In genomic region chr11:74018331-74019005, GRCh38 we compare ENCODE assay signal across 9 cellular contexts. TPM values are rescaled to one million over a fixed set of nuclear protein-coding genes. Genes with fewer than 3 reads are reported as not detected.
DNase-seq lines count a peak whose midpoint lies in the region; ATAC-seq and TF ChIP-seq lines count a peak whose summit lies in the region.
"Had no signal": no experiment of that assay in that cellular context is flagged by ENCODE, and none has a peak within 500 bp of the region (broad histone marks: within the 10 kb centered on the region; RNA-seq: fewer than 3 reads in every experiment).

No MANE protein-coding gene starts in this region.

- H3K27me3 ChIP-seq in upper lobe of right lung, result no peaks in the 10 kb centered on the region

- H3K4me3 Mint-ChIP-seq in activated CD4-positive, alpha-beta T cell treated with anti-CD3 and anti-CD28 coated beads, Interleukin-2, amount 10 ng/mL, durations not matched to agents 24 days and 14 days, result peak overlapping the region; percentile 21
- H3K4me3 Mint-ChIP-seq in activated CD4-positive, alpha-beta T cell treated with anti-CD3 and anti-CD28 coated beads, Interleukin-2, amount 10 ng/mL, durations not matched to agents 7 days and 5 days, result no peak overlapping the region
- H3K4me3 Mint-ChIP-seq in chondrocyte (ENCODE audit: unreplicated experiment) (no peak overlapping the region), memory B cell (no peak overlapping the region)

- intact Hi-C loops in activated CD4-positive, alpha-beta T cell treated with anti-CD3 and anti-CD28 coated beads, Interleukin-2, amount 10 ng/mL, durations not matched to agents 24 days and 14 days (cut with micrococcal nuclease), result loop anchor here (1.0 kb wide), 1 partner anchor 7 kb away; no protein-coding TSS in a partner anchor
- intact Hi-C loops in upper lobe of right lung (cut with DNase I), result no loop called here

- CTCF ChIA-PET in activated CD4-positive, alpha-beta T cell treated with anti-CD3 and anti-CD28 coated beads, Interleukin-2, amount 10 ng/mL, durations not matched to agents 7 days and 5 days (lab: Charles Lee), result interaction anchor here (1.0 to 2.1 kb wide), 8 partner anchors 9 to 38 kb away, joined by 3 to 5 read pairs (median 3); partner anchors contain the start of genes UCP2 and UCP3

- ATAC-seq in memory B cell (ENCODE audit: low read depth), result no peak
- ATAC-seq in upper lobe of right lung, result peak; percentile 93
- no peak for ATAC-seq in GM21619 (IDR thresholded peaks at IDR 0.05; ENCODE audit: unreplicated experiment)
- ATAC-seq in HG03565 (IDR thresholded peaks at IDR 0.05; ENCODE audit: unreplicated experiment), result no peak

- peaks cover 42% of the 10 kb centered on the region for H3K4me1 Mint-ChIP-seq in activated CD4-positive, alpha-beta T cell treated with anti-CD3 and anti-CD28 coated beads, Interleukin-2, amount 10 ng/mL, durations not matched to agents 24 days and 14 days
- peaks cover 32% of the 10 kb centered on the region for H3K4me1 Mint-ChIP-seq in activated CD4-positive, alpha-beta T cell treated with anti-CD3 and anti-CD28 coated beads, Interleukin-2, amount 10 ng/mL, durations not matched to agents 7 days and 5 days
- H3K4me1 Mint-ChIP-seq in chondrocyte (ENCODE audit: low read depth), result peaks cover 18% of the 10 kb centered on the region
- H3K4me1 Mint-ChIP-seq in memory B cell, result peaks cover 21% of the 10 kb centered on the region

- H3K36me3 Mint-ChIP-seq in activated CD4-positive, alpha-beta T cell treated with anti-CD3 and anti-CD28 coated beads, Interleukin-2, amount 10 ng/mL, durations not matched to agents 24 days and 14 days (ENCODE audit: low read depth), result peaks cover 25% of the 10 kb centered on the region
- H3K36me3 Mint-ChIP-seq in activated CD4-positive, alpha-beta T cell treated with anti-CD3 and anti-CD28 coated beads, Interleukin-2, amount 10 ng/mL, durations not matched to agents 7 days and 5 days (ENCODE audit: low read depth), result peaks cover 37% of the 10 kb centered on the region
- H3K36me3 Mint-ChIP-seq in chondrocyte (ENCODE audit: low read depth) (peaks cover 13% of the 10 kb centered on the region), memory B cell (peaks cover 15% of the 10 kb centered on the region)

- H3K9me3 ChIP-seq in upper lobe of right lung, result no peaks in the 10 kb centered on the region

- H3K27me3 Mint-ChIP-seq in activated CD4-positive, alpha-beta T cell treated with anti-CD3 and anti-CD28 coated beads, Interleukin-2, amount 10 ng/mL, durations not matched to agents 24 days and 14 days, result no peaks in the 10 kb centered on the region
- H3K27me3 Mint-ChIP-seq in activated CD4-positive, alpha-beta T cell treated with anti-CD3 and anti-CD28 coated beads, Interleukin-2, amount 10 ng/mL, durations not matched to agents 7 days and 5 days, result no peaks in the 10 kb centered on the region
- no peaks in the 10 kb centered on the region for H3K27me3 Mint-ChIP-seq in chondrocyte (ENCODE audit: low read depth)
- no peaks in the 10 kb centered on the region for H3K27me3 Mint-ChIP-seq in memory B cell

- no peaks in the 10 kb centered on the region for H3K9me3 Mint-ChIP-seq in activated CD4-positive, alpha-beta T cell treated with anti-CD3 and anti-CD28 coated beads, Interleukin-2, amount 10 ng/mL, durations not matched to agents 24 days and 14 days
- no peaks in the 10 kb centered on the region for H3K9me3 Mint-ChIP-seq in activated CD4-positive, alpha-beta T cell treated with anti-CD3 and anti-CD28 coated beads, Interleukin-2, amount 10 ng/mL, durations not matched to agents 7 days and 5 days
- H3K9me3 Mint-ChIP-seq in chondrocyte (ENCODE audit: low read depth) (no peaks in the 10 kb centered on the region), memory B cell (no peaks in the 10 kb centered on the region)

- H3K27ac Mint-ChIP-seq in activated CD4-positive, alpha-beta T cell treated with anti-CD3 and anti-CD28 coated beads, Interleukin-2, amount 10 ng/mL, durations not matched to agents 24 days and 14 days, result no peak overlapping the region
- no peak overlapping the region for H3K27ac Mint-ChIP-seq in activated CD4-positive, alpha-beta T cell treated with anti-CD3 and anti-CD28 coated beads, Interleukin-2, amount 10 ng/mL, durations not matched to agents 7 days and 5 days
- H3K27ac Mint-ChIP-seq in chondrocyte (ENCODE audit: unreplicated experiment), result peak overlapping the region; percentile 72
- peak overlapping the region; percentile 46 for H3K27ac Mint-ChIP-seq in memory B cell

- TF ChIP-seq CTCF in chondrocyte (IDR thresholded peaks at IDR 0.05) (no peak), upper lobe of right lung (IDR thresholded peaks at IDR 0.05) (no peak)

- POLR2A ChIA-PET in activated CD4-positive, alpha-beta T cell treated with anti-CD3 and anti-CD28 coated beads, Interleukin-2, amount 10 ng/mL, durations not matched to agents 7 days and 5 days (lab: Charles Lee), result interaction anchor here (0.9 kb wide), 1 partner anchor 9 kb away, joined by 4 read pairs; no protein-coding TSS in a partner anchor

- H3K4me3 ChIP-seq in upper lobe of right lung, result no peak overlapping the region

- peaks cover 40% of the 10 kb centered on the region for H3K4me1 ChIP-seq in upper lobe of right lung

- H3K36me3 ChIP-seq in upper lobe of right lung, result no peaks in the 10 kb centered on the region

- peak overlapping the region; percentile 87 for H3K27ac ChIP-seq in upper lobe of right lung

- DNase-seq in activated CD4-positive, alpha-beta T cell treated with anti-CD3 and anti-CD28 coated beads, Interleukin-2, amount 10 ng/mL, durations not matched to agents 24 days and 14 days, result peak; percentile 58
- no peak for DNase-seq in activated CD4-positive, alpha-beta T cell treated with anti-CD3 and anti-CD28 coated beads, Interleukin-2, amount 10 ng/mL, durations not matched to agents 7 days and 5 days
- no peak for DNase-seq in chondrocyte (ENCODE audit: low spot score)
- DNase-seq in memory B cell (ENCODE audit: low spot score in 2 of 2), result no peak
- peak; percentile 95 for DNase-seq in upper lobe of right lung
- no peak for DNase-seq in NCI-H82 treated with DMSO at 0.1 percent for 48 hours (lab: John Stamatoyannopoulos, UW; ENCODE audit: unreplicated experiment)
- DNase-seq: stimulated activated CD4-positive, alpha-beta T cell treated with anti-CD3 and anti-CD28 coated beads, Interleukin-1b, Interleukin-23, amount 100 ng/mL, for 48 hours had no signal

RNA-seq across cellular contexts. Expression of gene UCP3, which starts 9.6 kb away (rescaled TPM):
- 2.9 and 3.6 TPM in 2 replicates for total RNA-seq in activated CD4-positive, alpha-beta T cell treated with anti-CD3 and anti-CD28 coated beads, Interleukin-2, amount 10 ng/mL, durations not matched to agents 24 days and 14 days
- total RNA-seq in activated CD4-positive, alpha-beta T cell treated with anti-CD3 and anti-CD28 coated beads, Interleukin-2, amount 10 ng/mL, durations not matched to agents 7 days and 5 days, result 1 to 10 TPM; 2.5 to 3.2 TPM
- total RNA-seq in chondrocyte, result 0.47 to 1.6 TPM (median 1.3 TPM) in 3 replicates
- total RNA-seq in upper lobe of right lung, result 2.6 TPM

RNA-seq across cellular contexts. Expression of gene UCP2, which starts 35.8 kb away (rescaled TPM):
- 447 and 452 TPM in 2 replicates for total RNA-seq in activated CD4-positive, alpha-beta T cell treated with anti-CD3 and anti-CD28 coated beads, Interleukin-2, amount 10 ng/mL, durations not matched to agents 24 days and 14 days
- 100 to 1,000 TPM; 326 to 344 TPM for total RNA-seq in activated CD4-positive, alpha-beta T cell treated with anti-CD3 and anti-CD28 coated beads, Interleukin-2, amount 10 ng/mL, durations not matched to agents 7 days and 5 days
- 10.4 to 47.2 TPM (median 41.0 TPM) in 3 replicates for total RNA-seq in chondrocyte
- total RNA-seq in upper lobe of right lung, result 56.3 TPM

Comparison
In these comparisons a context has a peak if more than half of its experiments do, and no peak if none do; other contexts are left out.
1. DNase-seq: peak in activated CD4-positive, alpha-beta T cell treated with anti-CD3 and anti-CD28 coated beads, Interleukin-2, amount 10 ng/mL, durations not matched to agents 24 days and 14 days (single experiment) and upper lobe of right lung (single experiment); none in activated CD4-positive, alpha-beta T cell treated with anti-CD3 and anti-CD28 coated beads, Interleukin-2, amount 10 ng/mL, durations not matched to agents 7 days and 5 days (single experiment), chondrocyte (single experiment), memory B cell (0 of 2) and NCI-H82 treated with DMSO at 0.1 percent for 48 hours (single experiment).
2. H3K27ac Mint-ChIP-seq: peak in chondrocyte (single experiment) and memory B cell (single experiment); none in activated CD4-positive, alpha-beta T cell treated with anti-CD3 and anti-CD28 coated beads, Interleukin-2, amount 10 ng/mL, durations not matched to agents 24 days and 14 days (single experiment) and activated CD4-positive, alpha-beta T cell treated with anti-CD3 and anti-CD28 coated beads, Interleukin-2, amount 10 ng/mL, durations not matched to agents 7 days and 5 days (single experiment).